Comparison of ENCODE assay signal across 1 cellular context in the genomic region with DNA sequence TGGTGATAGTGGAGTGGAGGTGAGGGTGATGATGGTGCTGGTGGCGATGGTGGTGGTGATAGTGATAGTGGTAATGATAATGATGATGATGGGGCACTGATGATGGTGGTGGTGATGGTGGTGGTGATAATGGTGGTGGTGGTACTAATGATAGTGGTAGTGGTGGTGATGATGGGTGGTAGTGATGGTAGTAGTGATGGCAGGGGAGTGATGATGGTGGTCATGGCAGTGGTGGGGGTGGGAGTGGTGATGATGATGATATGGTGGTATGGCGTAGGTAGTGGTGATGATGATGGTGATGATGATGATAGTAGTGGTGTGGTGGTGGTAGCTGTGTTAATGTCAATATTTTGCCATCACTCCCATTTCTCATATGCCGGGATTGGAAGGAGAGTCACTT.
TF ChIP-seq lines count a peak whose summit lies in the region.

No MANE protein-coding gene starts in this region.

TF ChIP-seq in H1, 55 proteins besides CTCF, POLR2A, EP300 and RAD21:
- TF ChIP-seq RNF2 (IDR thresholded peaks at IDR 0.05; ENCODE audit: borderline replicate concordance, low read depth, low read length, missing control alignments, poor library complexity, severe bottlenecking) (no peak), CTBP2 (IDR thresholded peaks at IDR 0.05; ENCODE audit: borderline replicate concordance, insufficient read depth, insufficient read length, low read length) (no peak), SRF (IDR thresholded peaks at IDR 0.05; ENCODE audit: low read depth, low read length) (no peak), SIN3A (conservative IDR thresholded peaks at IDR 0.05 in 1 of 2, IDR thresholded peaks at IDR 0.05 in 1 of 2; ENCODE audit: low read depth in 1 of 2, low read length in 2 of 2) (no peak), CBX8 (IDR thresholded peaks at IDR 0.05; ENCODE audit: borderline replicate concordance, low read depth, low read length) (no peak), GABPA (IDR thresholded peaks at IDR 0.05; ENCODE audit: borderline replicate concordance, insufficient read depth, low read length) (no peak)
TF ChIP-seq in H1: peak in this region for 0.
